Comparison of ENCODE assay signal across 7 cellular contexts in the genomic region with DNA sequence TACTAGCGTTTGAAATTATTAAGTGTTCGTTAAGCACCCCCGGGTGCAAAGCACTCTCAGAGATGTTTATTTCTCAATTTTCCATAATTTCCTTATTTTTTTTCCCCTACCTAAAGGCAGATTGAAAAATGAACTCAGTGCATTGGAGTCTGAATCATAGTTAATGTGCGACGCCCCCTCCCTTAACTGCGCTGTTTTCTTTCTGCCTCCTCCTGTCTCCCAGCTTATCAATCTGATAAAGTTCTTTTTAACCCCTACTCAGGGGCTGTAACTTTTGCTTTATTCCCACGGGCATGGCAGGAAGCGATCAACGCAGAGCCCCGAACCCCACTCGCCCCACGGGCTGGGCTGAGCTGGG. TPM values are rescaled to one million over a fixed set of nuclear protein-coding genes. Genes with fewer than 3 reads are reported as not detected.
A peak's percentile ranks its signal among the peaks of the same experiment; 100 is the strongest.
DNase-seq lines count a peak whose midpoint lies in the region; ATAC-seq and TF ChIP-seq lines count a peak whose summit lies in the region.

No MANE protein-coding gene starts in this region.

- no peak overlapping the region for H3K9ac ChIP-seq in HCT116 (ENCODE audit: low read length)

- H3K4me2 ChIP-seq in HCT116 (ENCODE audit: low read length) (peak overlapping the region; percentile 71; the same call in 1 of the 2 replicates), hepatocyte (peak overlapping the region; percentile 92)

- no peaks in the 10 kb centered on the region for H3K36me3 ChIP-seq in HCT116 (ENCODE audit: control insufficient read depth in 1 of 2, insufficient read depth in 2 of 2, low read length in 2 of 2)
- no peaks in the 10 kb centered on the region for H3K36me3 ChIP-seq in hepatocyte (replicated peaks; ENCODE audit: insufficient read depth, low read depth)
- H3K36me3 ChIP-seq in spleen, result peaks cover 0 to 11% (median 0%) of the 10 kb centered on the region in 6 donors

- 33% methylated on average over 12 of the region's 12 CpGs for WGBS in hepatocyte (ENCODE audit: low lambda C conversion rate, missing lambda C conversion rate)
- WGBS in spleen, 5 donors, result 18 to 23% (median 20%) methylated on average over 12 of the region's 12 CpGs

- CTCF ChIA-PET in HCT116 (lab: Charles Lee), result interaction anchor here (1.0 to 2.6 kb wide), 10 partner anchors 10 to 740 kb away, joined by 3 to 17 read pairs (median 6); no protein-coding TSS in a partner anchor
- CTCF ChIA-PET in activated CD4-positive, alpha-beta memory T cell treated with anti-CD3 and anti-CD28 coated beads for 36 hours (lab: Charles Lee), result interaction anchor here (0.6 to 4.5 kb wide), 34 partner anchors 9 to 1604 kb away, joined by 3 to 52 read pairs (median 4); a partner anchor contains a TSS

- no peaks in the 10 kb centered on the region for H3K9me3 Mint-ChIP-seq in activated CD4-positive, alpha-beta memory T cell treated with anti-CD3 and anti-CD28 coated beads for 36 hours

- no peak for DNase-seq in HCT116 (ENCODE audit: low read depth, low spot score)
- DNase-seq in activated CD4-positive, alpha-beta memory T cell treated with anti-CD3 and anti-CD28 coated beads for 36 hours, result no peak
- DNase-seq in hepatocyte (ENCODE audit: low spot score), result no peak
- DNase-seq in spleen, result no peak
- DNase-seq in NCI-H2107 (lab: John Stamatoyannopoulos, UW), result no peak
- DNase-seq in stimulated activated naive CD4-positive, alpha-beta T cell treated with Interleukin-2 at 50 U/mL for 16 hours (lab: John Stamatoyannopoulos, UW), result no peak
- no peak for DNase-seq in NCI-H82 (lab: John Stamatoyannopoulos, UW)

- intact Hi-C loops in HCT116 (cut with micrococcal nuclease) (loop anchor here (1.0 to 10.0 kb wide), 3 partner anchors 134 to 737 kb away; no protein-coding TSS in a partner anchor), spleen (cut with DNase I; ENCODE audit: low total_unique reads) (loop anchor here (5.0 to 10.0 kb wide), 3 partner anchors 135 to 355 kb away; no protein-coding TSS in a partner anchor)
- intact Hi-C loops in activated CD4-positive, alpha-beta memory T cell treated with anti-CD3 and anti-CD28 coated beads for 36 hours (cut with micrococcal nuclease), result loop anchor here (1.0 to 5.0 kb wide), 3 partner anchors 134 to 351 kb away; no protein-coding TSS in a partner anchor

- POLR2A ChIA-PET in HCT116 (lab: Charles Lee), result no interaction called here
- POLR2A ChIA-PET in activated CD4-positive, alpha-beta memory T cell treated with anti-CD3 and anti-CD28 coated beads for 36 hours (lab: Charles Lee), result interaction anchor here (0.6 to 1.6 kb wide), 2 partner anchors 15 to 57 kb away, joined by 3 read pairs; no protein-coding TSS in a partner anchor

- no peak overlapping the region for H3K27ac Mint-ChIP-seq in activated CD4-positive, alpha-beta memory T cell treated with anti-CD3 and anti-CD28 coated beads for 36 hours

- no peak overlapping the region for H3K27ac ChIP-seq in HCT116 (ENCODE audit: low read depth, low read length)
- no peak overlapping the region for H3K27ac ChIP-seq in hepatocyte
- peak overlapping the region in 7 of 8 donors; percentile 2 to 75 (median 39) for H3K27ac ChIP-seq in spleen

- peaks cover 26% of the 10 kb centered on the region for H3K4me1 Mint-ChIP-seq in activated CD4-positive, alpha-beta memory T cell treated with anti-CD3 and anti-CD28 coated beads for 36 hours (ENCODE audit: low read depth)

- H3K79me2 ChIP-seq in HCT116 (ENCODE audit: insufficient read depth, low read length) (no peaks in the 10 kb centered on the region), hepatocyte (no peaks in the 10 kb centered on the region)

- no peaks in the 10 kb centered on the region for H4K20me1 ChIP-seq in HCT116 (ENCODE audit: insufficient read depth)
- H4K20me1 ChIP-seq in hepatocyte (ENCODE audit: insufficient read depth, poor library complexity, severe bottlenecking), result no peaks in the 10 kb centered on the region

- H3K4me1 ChIP-seq in HCT116 (ENCODE audit: control insufficient read depth in 1 of 2, insufficient read depth in 2 of 2, low read length in 2 of 2) (peaks cover 0 to 10% of the 10 kb centered on the region in 2 experiments; a peak in 1 of 4 replicates), hepatocyte (ENCODE audit: insufficient read depth) (peaks cover 3% of the 10 kb centered on the region), spleen (peaks cover 10 to 30% (median 21%) of the 10 kb centered on the region in 6 donors)

- TF ChIP-seq CTCF in HCT116 (IDR thresholded peaks at IDR 0.05 in 2 of 3, conservative IDR thresholded peaks at IDR 0.05 in 1 of 3; ENCODE audit: borderline replicate concordance in 1 of 3, insufficient read depth in 1 of 3, low read depth in 2 of 3, low read length in 2 of 3) (no peak), hepatocyte (IDR thresholded peaks at IDR 0.05; ENCODE audit: poor library complexity) (no peak), spleen (IDR thresholded peaks at IDR 0.05 in 8 of 11, conservative IDR thresholded peaks at IDR 0.05 in 3 of 11) (no peak)

- H3K27me3 ChIP-seq in HCT116 (ENCODE audit: insufficient read depth, low read length) (peaks cover 30% of the 10 kb centered on the region), hepatocyte (peaks cover 28% of the 10 kb centered on the region), spleen (replicated peaks in 1 of 7) (peaks cover 0 to 28% (median 7%) of the 10 kb centered on the region in 7 donors)

- no peaks in the 10 kb centered on the region for H3K9me3 ChIP-seq in HCT116 (ENCODE audit: control insufficient read depth in 1 of 2, insufficient read depth in 1 of 2, low read depth in 1 of 2, low read length in 2 of 2)
- no peaks in the 10 kb centered on the region for H3K9me3 ChIP-seq in hepatocyte (ENCODE audit: low read depth)
- H3K9me3 ChIP-seq in spleen, result no peaks in the 10 kb centered on the region

- TF ChIP-seq POLR2A in HCT116 (IDR thresholded peaks at IDR 0.05; ENCODE audit: borderline replicate concordance, extremely low read depth, insufficient read depth, insufficient read length) (no peak), spleen (IDR thresholded peaks at IDR 0.05) (no peak)

- RAD21 ChIA-PET in HCT116 (lab: Charles Lee; ENCODE audit: low non-redundant PET in 1 of 2, low total read pairs in 2 of 2, uncharacterized antibody in 2 of 2, unreplicated experiment in 2 of 2), result interaction anchor here in 1 of 2 experiments (1.0 kb wide), 1 partner anchor 352 kb away, joined by 3 read pairs; no protein-coding TSS in a partner anchor

- no TSS peak for BruUV-seq in HCT116 (replicated peaks; lab: Mats Ljungman, UMichigan)

- H3K9me2 ChIP-seq in HCT116 (ENCODE audit: insufficient read depth) (no peaks in the 10 kb centered on the region), hepatocyte (replicated peaks; ENCODE audit: insufficient read depth) (no peaks in the 10 kb centered on the region)

- H2AFZ ChIP-seq in HCT116 (ENCODE audit: low read depth, low read length, poor library complexity, severe bottlenecking) (no peak overlapping the region), hepatocyte (peak overlapping the region; percentile 98)

- H3K4me3 ChIP-seq in HCT116 (replicated peaks in 1 of 2; ENCODE audit: low read depth in 1 of 2, low read length in 2 of 2) (no peak overlapping the region), hepatocyte (peak overlapping the region; percentile 60), spleen (peak overlapping the region; percentile 37 to 70 (median 48))

- ATAC-seq in HCT116, result no peak

- peak overlapping the region; percentile 58 for H3K4me3 Mint-ChIP-seq in activated CD4-positive, alpha-beta memory T cell treated with anti-CD3 and anti-CD28 coated beads for 36 hours

- H3K27me3 Mint-ChIP-seq in activated CD4-positive, alpha-beta memory T cell treated with anti-CD3 and anti-CD28 coated beads for 36 hours, result no peaks in the 10 kb centered on the region

- H3K36me3 Mint-ChIP-seq in activated CD4-positive, alpha-beta memory T cell treated with anti-CD3 and anti-CD28 coated beads for 36 hours, result no peaks in the 10 kb centered on the region

- TF ChIP-seq RAD21 in HCT116 (IDR thresholded peaks at IDR 0.05; ENCODE audit: low read depth), result no peak

TF ChIP-seq in HCT116, 20 proteins besides CTCF, POLR2A, EP300 and RAD21 (continues in another document):
- TF ChIP-seq JUND (IDR thresholded peaks at IDR 0.05) (no peak), POLR2AphosphoS5 (IDR thresholded peaks at IDR 0.05; ENCODE audit: low read depth, low read length) (no peak), FOSL1 (IDR thresholded peaks at IDR 0.05; ENCODE audit: low read depth) (no peak), TCF7L2 (IDR thresholded peaks at IDR 0.05; ENCODE audit: borderline replicate concordance, extremely low read depth, insufficient read depth, insufficient read length) (no peak), EZH2 (IDR thresholded peaks at IDR 0.05) (no peak)
- TF ChIP-seq, protein P1, sequence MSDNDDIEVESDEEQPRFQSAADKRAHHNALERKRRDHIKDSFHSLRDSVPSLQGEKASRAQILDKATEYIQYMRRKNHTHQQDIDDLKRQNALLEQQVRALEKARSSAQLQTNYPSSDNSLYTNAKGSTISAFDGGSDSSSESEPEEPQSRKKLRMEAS (IDR thresholded peaks at IDR 0.05), result no peak

RNA-seq across cellular contexts. Expression of a gene that starts 58.2 kb away (rescaled TPM):
- 0.15 TPM for total RNA-seq in HCT116 (2021; ENCODE audit: unreplicated experiment)
- 0.04 TPM in 2 replicates for polyA plus RNA-seq in HCT116 (2012)
- 1 to 10 TPM; 7.6 to 9.4 TPM for total RNA-seq in activated CD4-positive, alpha-beta memory T cell treated with anti-CD3 and anti-CD28 coated beads for 36 hours
- not detected in 2 replicates for total RNA-seq in hepatocyte
- polyA plus RNA-seq in hepatocyte, result not detected in 2 replicates
- 10 to 100 TPM in 5 of 7 donors, 1 to 10 TPM in 2; 7.8 to 29.2 (median 14.6) TPM for total RNA-seq in spleen
- polyA plus RNA-seq in spleen, result 1 to 10 TPM; 1.2 to 3.5 (median 1.7) TPM

Comparison
In these comparisons a context has a peak if more than half of its experiments do, and no peak if none do; other contexts are left out.
1. H3K27ac ChIP-seq: peak in spleen (7 of 8); none in HCT116 (single experiment) and hepatocyte (single experiment).
2. H3K4me3 ChIP-seq: peak in hepatocyte (single experiment) and spleen (8 of 8); none in HCT116 (0 of 2).